Comparison of ENCODE assay signal across 16 cellular contexts in the genomic region with DNA sequence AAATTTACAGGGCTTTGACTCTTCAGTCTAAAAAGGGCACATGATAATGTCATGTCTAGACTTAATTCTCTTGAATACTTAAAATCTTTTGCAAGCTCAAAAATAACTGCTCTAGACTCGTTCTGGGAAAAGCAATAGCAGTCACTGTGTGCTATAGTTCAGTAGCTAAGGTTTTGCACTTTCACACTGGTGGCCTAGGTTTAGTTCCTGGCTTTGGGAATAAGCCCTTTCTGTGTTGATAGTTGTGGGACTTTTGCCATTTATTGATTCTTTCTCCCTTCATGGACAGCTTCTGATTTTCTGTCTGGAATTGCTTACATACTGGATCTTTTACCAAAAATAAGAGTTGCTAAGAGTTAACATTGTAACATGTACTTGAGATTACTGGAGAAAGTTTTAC.
DNase-seq lines count a peak whose midpoint lies in the region; ATAC-seq and TF ChIP-seq lines count a peak whose summit lies in the region.
"Had no signal": no experiment of that assay in that cellular context is flagged by ENCODE, and none has a peak within 500 bp of the region (broad histone marks: within the 10 kb centered on the region; RNA-seq: fewer than 3 reads in every experiment).

No MANE protein-coding gene starts in this region.

- peaks cover 0 to 7% (median 0%) of the 10 kb centered on the region in 4 donors for H3K4me1 ChIP-seq in right lobe of liver
- H3K4me1 ChIP-seq: Caco-2 had no signal

- no peaks in the 10 kb centered on the region for H3K4me1 Mint-ChIP-seq in natural killer cell treated with Interleukin-12 subunit alpha and Interleukin-12 subunit beta and Interleukin-15 and Interleukin-18, amount 100 ng/mL, for 72 hours (ENCODE audit: low read depth in 2 of 2)
- H3K4me1 Mint-ChIP-seq: B cell had no signal

- no peaks in the 10 kb centered on the region for H3K9me3 ChIP-seq in right lobe of liver

- H3K9me3 Mint-ChIP-seq in natural killer cell treated with Interleukin-12 subunit alpha and Interleukin-12 subunit beta and Interleukin-15 and Interleukin-18, amount 100 ng/mL, for 72 hours: no peaks in the 10 kb centered on the region

- intact Hi-C loops in right lobe of liver (cut with DNase I): no loop called here

- no peaks in the 10 kb centered on the region for H3K36me3 ChIP-seq in right lobe of liver

- H3K4me3 Mint-ChIP-seq in natural killer cell treated with Interleukin-12 subunit alpha and Interleukin-12 subunit beta and Interleukin-15 and Interleukin-18, amount 100 ng/mL, for 72 hours: no peak overlapping the region
- H3K4me3 Mint-ChIP-seq: B cell; CD4-positive, alpha-beta T cell; CD8-positive, alpha-beta T cell had no signal

- peak; percentile 94 to 96 (median 95) for ATAC-seq in right lobe of liver
- ATAC-seq in natural killer cell treated with Interleukin-12 subunit alpha and Interleukin-12 subunit beta and Interleukin-15 and Interleukin-18, amount 100 ng/mL, for 72 hours: no peak
- ATAC-seq: CD8-positive, alpha-beta T cell had no signal

- peak; percentile 14 to 23 for DNase-seq in NCI-H446 (lab: John Stamatoyannopoulos, UW)
- DNase-seq in NCI-H446 treated with DMSO at 0.1 percent for 48 hours (lab: John Stamatoyannopoulos, UW): peak; percentile 5
- no peak for DNase-seq in right lobe of liver
- DNase-seq in natural killer cell treated with Interleukin-12 subunit alpha and Interleukin-12 subunit beta and Interleukin-15 and Interleukin-18, amount 100 ng/mL, for 72 hours (ENCODE audit: low spot score): no peak
- DNase-seq in nucleus accumbens (lab: John Stamatoyannopoulos, UW): no peak
- DNase-seq: 8988T; AML-193; Caco-2; Calu3; CD4-positive, alpha-beta T cell; CD8-positive, alpha-beta T cell; DMS79 treated with DMSO at 0.1 percent for 48 hours; GF-D8 had no signal

- peaks cover 0 to 2% of the 10 kb centered on the region in 2 donors for H3K27me3 Mint-ChIP-seq in natural killer cell treated with Interleukin-12 subunit alpha and Interleukin-12 subunit beta and Interleukin-15 and Interleukin-18, amount 100 ng/mL, for 72 hours
- H3K27me3 Mint-ChIP-seq: CD4-positive, alpha-beta T cell had no signal

- no peak for TF ChIP-seq POLR2A in right lobe of liver (IDR thresholded peaks at IDR 0.05)

- H3K36me3 Mint-ChIP-seq in natural killer cell treated with Interleukin-12 subunit alpha and Interleukin-12 subunit beta and Interleukin-15 and Interleukin-18, amount 100 ng/mL, for 72 hours: peaks cover 12% of the 10 kb centered on the region

- no peak overlapping the region for H3K27ac ChIP-seq in right lobe of liver
- H3K27ac ChIP-seq: BLaER1 treated with 17β-estradiol and CSF1 and Interleukin-3, amounts not matched to agents 10 nM and 100 nM; C4-2B had no signal

- WGBS in right lobe of liver (ENCODE audit: insufficient coverage, low coverage, low lambda C conversion rate, missing lambda C conversion rate): 9% methylated on average over 1 of the region's 1 CpG

- no peaks in the 10 kb centered on the region for H3K27me3 ChIP-seq in right lobe of liver
- H3K27me3 ChIP-seq: BLaER1 treated with 17β-estradiol and CSF1 and Interleukin-3, amounts not matched to agents 10 nM and 100 nM had no signal

- no peak for TF ChIP-seq CTCF in right lobe of liver (IDR thresholded peaks at IDR 0.05)

- H3K27ac Mint-ChIP-seq in natural killer cell treated with Interleukin-12 subunit alpha and Interleukin-12 subunit beta and Interleukin-15 and Interleukin-18, amount 100 ng/mL, for 72 hours: no peak overlapping the region
- H3K27ac Mint-ChIP-seq: B cell; CD4-positive, alpha-beta T cell; CD8-positive, alpha-beta T cell had no signal

- H3K4me3 ChIP-seq in right lobe of liver: no peak overlapping the region
- H3K4me3 ChIP-seq: BLaER1 treated with 17β-estradiol and CSF1 and Interleukin-3, amounts not matched to agents 10 nM and 100 nM had no signal

Comparison
In these comparisons a context has a peak if more than half of its experiments do, and no peak if none do; other contexts are left out.
1. DNase-seq: peak in NCI-H446 (2 of 2) and NCI-H446 treated with DMSO at 0.1 percent for 48 hours (single experiment); none in right lobe of liver (0 of 3), natural killer cell treated with Interleukin-12 subunit alpha and Interleukin-12 subunit beta and Interleukin-15 and Interleukin-18, amount 100 ng/mL, for 72 hours (single experiment) and nucleus accumbens (0 of 56).
2. ATAC-seq: peak in right lobe of liver (4 of 4); none in natural killer cell treated with Interleukin-12 subunit alpha and Interleukin-12 subunit beta and Interleukin-15 and Interleukin-18, amount 100 ng/mL, for 72 hours (0 of 2).